Comparison of ENCODE assay signal across 8 cellular contexts in the genomic region with DNA sequence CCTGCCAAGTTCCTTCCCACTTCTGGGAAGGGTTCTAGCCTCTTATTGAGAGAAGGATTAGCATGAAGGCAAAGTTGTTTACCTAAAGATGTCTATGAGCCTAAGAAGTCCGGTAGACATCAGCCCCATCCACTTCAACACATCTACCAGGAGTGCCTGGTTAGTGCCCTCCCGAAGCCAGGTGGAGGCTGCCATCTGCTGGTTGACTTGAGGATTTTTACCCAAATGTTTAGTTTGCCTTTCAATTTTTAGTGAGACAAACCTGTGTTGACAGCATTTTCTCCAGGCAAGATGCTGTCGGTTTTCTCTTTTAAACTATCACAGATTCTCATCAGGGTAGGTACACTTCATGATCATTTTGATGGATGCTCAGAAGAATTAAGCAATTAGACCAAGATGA.
DNase-seq lines count a peak whose midpoint lies in the region; ATAC-seq and TF ChIP-seq lines count a peak whose summit lies in the region.

No MANE protein-coding gene starts in this region.

- no peaks in the 10 kb centered on the region for H4K20me1 ChIP-seq in neural progenitor cell (ENCODE audit: low read depth)

- no peaks in the 10 kb centered on the region for H3K79me2 ChIP-seq in neural progenitor cell (ENCODE audit: low read depth)

- no peaks in the 10 kb centered on the region for H3K27me3 ChIP-seq in neural progenitor cell

- H3K4me1 Mint-ChIP-seq in activated T-cell treated with anti-CD3 and anti-CD28 coated beads, Interleukin-2, amount 50 U/mL, for 72 hours (ENCODE audit: low read depth), result peaks cover 82% of the 10 kb centered on the region
- H3K4me1 Mint-ChIP-seq in neural progenitor cell, result no peaks in the 10 kb centered on the region
- peaks cover 66% of the 10 kb centered on the region for H3K4me1 Mint-ChIP-seq in stimulated activated naive CD8-positive, alpha-beta T cell treated with anti-CD3 and anti-CD28 coated beads, Interleukin-15, amount 100 ng/mL, for 72 hours

- peak overlapping the region; percentile 5 to 52 for H3K4me3 Mint-ChIP-seq in activated T-cell treated with anti-CD3 and anti-CD28 coated beads, Interleukin-2, amount 50 U/mL, for 72 hours
- H3K4me3 Mint-ChIP-seq in neural progenitor cell, result no peak overlapping the region
- H3K4me3 Mint-ChIP-seq in stimulated activated naive CD8-positive, alpha-beta T cell treated with anti-CD3 and anti-CD28 coated beads, Interleukin-15, amount 100 ng/mL, for 72 hours, result no peak overlapping the region

- H3K4me2 ChIP-seq in neural progenitor cell, result no peak overlapping the region

- no peak overlapping the region for H2AFZ ChIP-seq in neural progenitor cell (replicated peaks)

- H3K27me3 Mint-ChIP-seq in activated T-cell treated with anti-CD3 and anti-CD28 coated beads, Interleukin-2, amount 50 U/mL, for 72 hours (ENCODE audit: low read depth), result peaks cover 10% of the 10 kb centered on the region
- no peaks in the 10 kb centered on the region for H3K27me3 Mint-ChIP-seq in neural progenitor cell (ENCODE audit: insufficient read depth, low read depth)
- H3K27me3 Mint-ChIP-seq in stimulated activated naive CD8-positive, alpha-beta T cell treated with anti-CD3 and anti-CD28 coated beads, Interleukin-15, amount 100 ng/mL, for 72 hours, result peaks cover 19% of the 10 kb centered on the region

- H3K4me1 ChIP-seq in neural progenitor cell, result peaks cover 8% of the 10 kb centered on the region

- no peaks in the 10 kb centered on the region for H3K9me3 Mint-ChIP-seq in activated T-cell treated with anti-CD3 and anti-CD28 coated beads, Interleukin-2, amount 50 U/mL, for 72 hours
- no peaks in the 10 kb centered on the region for H3K9me3 Mint-ChIP-seq in neural progenitor cell
- no peaks in the 10 kb centered on the region for H3K9me3 Mint-ChIP-seq in stimulated activated naive CD8-positive, alpha-beta T cell treated with anti-CD3 and anti-CD28 coated beads, Interleukin-15, amount 100 ng/mL, for 72 hours

- no peaks in the 10 kb centered on the region for H3F3A ChIP-seq in neural progenitor cell (ENCODE audit: low read depth)

- no peaks in the 10 kb centered on the region for H3K36me3 Mint-ChIP-seq in activated T-cell treated with anti-CD3 and anti-CD28 coated beads, Interleukin-2, amount 50 U/mL, for 72 hours (ENCODE audit: insufficient read depth in 2 of 2)
- no peaks in the 10 kb centered on the region for H3K36me3 Mint-ChIP-seq in neural progenitor cell

- H3K4me3 ChIP-seq in AG09309 (ENCODE audit: control insufficient read depth, low read depth, low read length) (no peak overlapping the region), fibroblast of pulmonary artery (replicated peaks; ENCODE audit: low read depth, low read length) (no peak overlapping the region), neural progenitor cell (no peak overlapping the region)

- DNase-seq in AG09309 (ENCODE audit: low read depth), result no peak
- peak; percentile 64 for DNase-seq in LHCN-M2 (ENCODE audit: low read depth)
- peak; percentile 81 for DNase-seq in RKO (ENCODE audit: low spot score)
- DNase-seq in activated T-cell treated with anti-CD3 and anti-CD28 coated beads, Interleukin-2, amount 50 U/mL, for 72 hours, result peak; percentile 80 to 84
- peak; percentile 85 for DNase-seq in fibroblast of pulmonary artery (ENCODE audit: low read depth)
- DNase-seq in neural progenitor cell (ENCODE audit: low spot score), result peak; percentile 80
- DNase-seq in stimulated activated naive CD8-positive, alpha-beta T cell treated with anti-CD3 and anti-CD28 coated beads, Interleukin-15, amount 100 ng/mL, for 72 hours, result peak; percentile 78 to 84

- peak; percentile 76 for TF ChIP-seq CTCF in AG09309 (IDR thresholded peaks at IDR 0.05; ENCODE audit: control insufficient read depth, insufficient read depth, low read depth, low read length, missing control alignments)
- TF ChIP-seq CTCF in fibroblast of pulmonary artery (IDR thresholded peaks at IDR 0.05; ENCODE audit: low read length, missing control alignments), result peak; percentile 76
- TF ChIP-seq CTCF in neural progenitor cell (IDR thresholded peaks at IDR 0.05), result peak; percentile 87

- no peak overlapping the region for H3K27ac ChIP-seq in neural progenitor cell

- no peak overlapping the region for H3K9ac ChIP-seq in neural progenitor cell

- ATAC-seq in GM19035 (IDR thresholded peaks at IDR 0.05; ENCODE audit: unreplicated experiment), result peak; percentile 67
- peak; percentile 84 to 86 for ATAC-seq in activated T-cell treated with anti-CD3 and anti-CD28 coated beads, Interleukin-2, amount 50 U/mL, for 72 hours (replicated peaks in 1 of 2)
- ATAC-seq in stimulated activated naive CD8-positive, alpha-beta T cell treated with anti-CD3 and anti-CD28 coated beads, Interleukin-15, amount 100 ng/mL, for 72 hours, result peak; percentile 77

- no peaks in the 10 kb centered on the region for H3K36me3 ChIP-seq in neural progenitor cell

- H3K9me3 ChIP-seq in neural progenitor cell (ENCODE audit: low read depth), result no peaks in the 10 kb centered on the region

- H3K27ac Mint-ChIP-seq in activated T-cell treated with anti-CD3 and anti-CD28 coated beads, Interleukin-2, amount 50 U/mL, for 72 hours, result no peak overlapping the region
- H3K27ac Mint-ChIP-seq in neural progenitor cell, result no peak overlapping the region
- H3K27ac Mint-ChIP-seq in stimulated activated naive CD8-positive, alpha-beta T cell treated with anti-CD3 and anti-CD28 coated beads, Interleukin-15, amount 100 ng/mL, for 72 hours, result peak overlapping the region; percentile 22 to 86

Comparison
In these comparisons a context has a peak if more than half of its experiments do, and no peak if none do; other contexts are left out.
1. H3K27ac Mint-ChIP-seq: peak in stimulated activated naive CD8-positive, alpha-beta T cell treated with anti-CD3 and anti-CD28 coated beads, Interleukin-15, amount 100 ng/mL, for 72 hours (2 of 2); none in activated T-cell treated with anti-CD3 and anti-CD28 coated beads, Interleukin-2, amount 50 U/mL, for 72 hours (single experiment) and neural progenitor cell (single experiment).
2. H3K4me3 Mint-ChIP-seq: peak in activated T-cell treated with anti-CD3 and anti-CD28 coated beads, Interleukin-2, amount 50 U/mL, for 72 hours (2 of 2); none in neural progenitor cell (single experiment) and stimulated activated naive CD8-positive, alpha-beta T cell treated with anti-CD3 and anti-CD28 coated beads, Interleukin-15, amount 100 ng/mL, for 72 hours (0 of 2).
3. Peak in every context shown above with its lines, with median percentiles within 50 percentile points of each other: CTCF ChIP-seq and ATAC-seq.